Comparison of ENCODE assay signal across 14 cellular contexts in genomic region chr19:41422456-41422855, GRCh38. TPM values are rescaled to one million over a fixed set of nuclear protein-coding genes. Genes with fewer than 3 reads are reported as not detected.
DNase-seq lines count a peak whose midpoint lies in the region; ATAC-seq and TF ChIP-seq lines count a peak whose summit lies in the region.
"Had no signal": no experiment of that assay in that cellular context is flagged by ENCODE, and none has a peak within 500 bp of the region (broad histone marks: within the 10 kb centered on the region; RNA-seq: fewer than 3 reads in every experiment).

No MANE protein-coding gene starts in this region.

- no peaks in the 10 kb centered on the region for H4K20me1 ChIP-seq in osteoblast (ENCODE audit: insufficient read depth, low read length)

- ATAC-seq in Right ventricle myocardium inferior = no peak
- ATAC-seq: A549, GM12878, HCT116 had no signal

- H3K4me3 Mint-ChIP-seq in endothelial cell (ENCODE audit: unreplicated experiment) = no peak overlapping the region

- H3K4me1 ChIP-seq in left ventricle myocardium inferior = peaks cover 54% of the 10 kb centered on the region
- no peaks in the 10 kb centered on the region for H3K4me1 ChIP-seq in osteoblast (ENCODE audit: insufficient read depth, low read length)
- H3K4me1 ChIP-seq: A549 had no signal

- H3K4me3 ChIP-seq in left ventricle myocardium inferior (no peak overlapping the region), HL-60 (replicated peaks; ENCODE audit: insufficient read depth, low read length) (no peak overlapping the region), osteoblast (ENCODE audit: insufficient read depth, low read length) (no peak overlapping the region)
- H3K4me3 ChIP-seq: A549, GM12878 had no signal

- TF ChIP-seq CTCF in left ventricle myocardium inferior (IDR thresholded peaks at IDR 0.05; ENCODE audit: borderline replicate concordance) = no peak
- TF ChIP-seq CTCF in HL-60 (IDR thresholded peaks at IDR 0.05; ENCODE audit: insufficient read depth, low read length) = no peak
- no peak for TF ChIP-seq CTCF in endothelial cell (IDR thresholded peaks at IDR 0.05; ENCODE audit: unreplicated experiment)
- no peak for TF ChIP-seq CTCF in osteoblast (IDR thresholded peaks at IDR 0.05; ENCODE audit: extremely low read depth, low read depth, low read length)

- H3K4me1 Mint-ChIP-seq in endothelial cell (ENCODE audit: unreplicated experiment) = peaks cover 27% of the 10 kb centered on the region

- no peaks in the 10 kb centered on the region for H3K9me3 Mint-ChIP-seq in endothelial cell (ENCODE audit: unreplicated experiment)

- no peak overlapping the region for H3K4me2 ChIP-seq in osteoblast (ENCODE audit: insufficient read depth, low read length)
- H3K4me2 ChIP-seq: A549 had no signal

- no peaks in the 10 kb centered on the region for H3K79me2 ChIP-seq in osteoblast (ENCODE audit: insufficient read depth, low read length)

- H3K36me3 Mint-ChIP-seq in endothelial cell (ENCODE audit: low read depth, unreplicated experiment) = peaks cover 33% of the 10 kb centered on the region

- peak overlapping the region; percentile 38 for H3K27ac Mint-ChIP-seq in endothelial cell (ENCODE audit: unreplicated experiment)

- intact Hi-C loops in left ventricle myocardium inferior (cut with micrococcal nuclease) (no loop called here), Right ventricle myocardium inferior (cut with DNase I) (no loop called here)

- no peak overlapping the region for H2AFZ ChIP-seq in osteoblast (ENCODE audit: low read length)

- H3K27ac ChIP-seq in left ventricle myocardium inferior (replicated peaks) (peak overlapping the region; percentile 67), HL-60 (replicated peaks) (peak overlapping the region; percentile 98; the same call in 1 of the 2 replicates), osteoblast (ENCODE audit: low read depth, low read length) (no peak overlapping the region)
- H3K27ac ChIP-seq: A549 had no signal

- H3K9me3 ChIP-seq in left ventricle myocardium inferior (replicated peaks) (no peaks in the 10 kb centered on the region), osteoblast (ENCODE audit: low read depth, low read length) (no peaks in the 10 kb centered on the region)
- H3K9me3 ChIP-seq: A549 had no signal

- H3K27me3 ChIP-seq in left ventricle myocardium inferior (ENCODE audit: low read depth) (no peaks in the 10 kb centered on the region), HL-60 (ENCODE audit: insufficient read depth, poor library complexity, severe bottlenecking) (no peaks in the 10 kb centered on the region), osteoblast (ENCODE audit: insufficient read depth, low read length) (no peaks in the 10 kb centered on the region)

- peak; percentile 41 for DNase-seq in left ventricle myocardium inferior
- DNase-seq in Right ventricle myocardium inferior (ENCODE audit: missing footprints) = no peak
- DNase-seq in HL-60 (ENCODE audit: low read depth in 1 of 2, low spot score in 1 of 2) = no peak
- no peak for DNase-seq in endothelial cell (ENCODE audit: low spot score)
- peak; percentile 62 for DNase-seq in osteoblast (ENCODE audit: insufficient read length, low spot score, missing footprints)
- DNase-seq in cerebellum (ENCODE audit: low spot score) = no peak
- DNase-seq in T-helper 1 cell = no peak
- DNase-seq in NCI-H510A (lab: John Stamatoyannopoulos, UW) = no peak
- DNase-seq: DMS79 had no signal

- peaks cover 75% of the 10 kb centered on the region for H3K36me3 ChIP-seq in left ventricle myocardium inferior
- peaks cover 29% of the 10 kb centered on the region for H3K36me3 ChIP-seq in osteoblast (ENCODE audit: insufficient read depth, low read length)

- peaks cover 11% of the 10 kb centered on the region for H3K27me3 Mint-ChIP-seq in endothelial cell (ENCODE audit: unreplicated experiment)

RNA-seq across cellular contexts. Expression of gene B3GNT8, which starts 4.7 kb away (rescaled TPM):
- 10.3 TPM for total RNA-seq in left ventricle myocardium inferior
- 8.3 TPM for total RNA-seq in Right ventricle myocardium inferior
- total RNA-seq in endothelial cell (ENCODE audit: unreplicated experiment) = 10.7 TPM
- total RNA-seq in osteoblast = 0.59 and 0.72 TPM in 2 replicates
- total RNA-seq in cerebellum = 0.18 TPM
- total RNA-seq: G401, H4 had no signal

RNA-seq across cellular contexts. Expression of gene DMAC2, which starts 17.3 kb away (rescaled TPM):
- total RNA-seq in left ventricle myocardium inferior = 125 TPM
- 108 TPM for total RNA-seq in Right ventricle myocardium inferior
- 75.5 TPM for total RNA-seq in endothelial cell (ENCODE audit: unreplicated experiment)
- 27.4 and 30.0 TPM in 2 replicates for total RNA-seq in osteoblast
- 17.3 TPM for total RNA-seq in cerebellum

RNA-seq across cellular contexts. Expression of gene ERICH4, which starts 20.5 kb away (rescaled TPM):
- total RNA-seq in left ventricle myocardium inferior = not detected
- total RNA-seq in Right ventricle myocardium inferior = not detected
- not detected for total RNA-seq in endothelial cell (ENCODE audit: unreplicated experiment)
- total RNA-seq in osteoblast = not detected in 2 replicates
- not detected for total RNA-seq in cerebellum
- total RNA-seq: G401, GM12878, H4 had no signal

RNA-seq across cellular contexts. Expression of gene BCKDHA, which starts 24.8 kb away (rescaled TPM):
- 51.0 TPM for total RNA-seq in left ventricle myocardium inferior
- 44.9 TPM for total RNA-seq in Right ventricle myocardium inferior
- total RNA-seq in endothelial cell (ENCODE audit: unreplicated experiment) = 25.0 TPM
- total RNA-seq in osteoblast = 33.9 and 37.3 TPM in 2 replicates
- 23.0 TPM for total RNA-seq in cerebellum

RNA-seq across cellular contexts. Expression of gene EXOSC5, which starts 25.3 kb away (rescaled TPM):
- total RNA-seq in left ventricle myocardium inferior (17.4 TPM), Right ventricle myocardium inferior (17.1 TPM), endothelial cell (ENCODE audit: unreplicated experiment) (15.2 TPM), osteoblast (13.3 and 14.5 TPM in 2 replicates), cerebellum (7.4 TPM)

Comparison
In these comparisons a context has a peak if more than half of its experiments do, and no peak if none do; other contexts are left out.
1. DNase-seq: peak in left ventricle myocardium inferior (single experiment) and osteoblast (single experiment); none in Right ventricle myocardium inferior (single experiment), HL-60 (0 of 2), endothelial cell (single experiment), cerebellum (single experiment), T-helper 1 cell (0 of 5) and NCI-H510A (single experiment).